Comparison of ENCODE assay signal across 25 cellular contexts in the genomic region with DNA sequence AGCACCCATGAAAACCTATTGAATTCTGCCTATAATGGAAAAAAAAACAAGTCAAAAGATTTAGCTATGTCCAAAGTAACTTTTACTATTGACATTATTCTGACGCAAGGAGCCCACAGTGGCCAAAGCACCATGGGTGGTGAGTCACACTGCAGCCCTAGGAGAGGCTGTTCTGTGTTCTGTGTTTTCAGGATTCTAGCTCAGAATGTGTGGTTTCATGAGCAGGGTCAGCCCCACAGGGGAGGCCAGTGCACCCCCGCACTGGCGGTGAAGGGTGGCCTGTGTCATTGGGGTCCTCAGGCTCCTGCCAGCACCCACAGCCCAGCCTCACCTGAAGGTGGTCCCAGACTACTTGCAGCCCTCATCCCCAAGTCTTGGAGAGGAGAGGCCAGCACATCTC.
"Had no signal": no experiment of that assay in that cellular context is flagged by ENCODE, and none has a peak within 500 bp of the region (broad histone marks: within the 10 kb centered on the region; RNA-seq: fewer than 3 reads in every experiment).

No MANE protein-coding gene starts in this region.

- H3K79me2 ChIP-seq: hepatocyte had no signal

- H3K27ac ChIP-seq: hepatocyte, ovary, prostate gland, right atrium auricular region, tibial artery had no signal

- H3K9me3 ChIP-seq: ovary, prostate gland had no signal

- H3K36me3 ChIP-seq: ovary, prostate gland, right atrium auricular region, tibial artery had no signal

- ATAC-seq: activated CD4-positive, alpha-beta T cell treated with anti-CD3 and anti-CD28 coated beads for 36 hours; activated naive CD4-positive, alpha-beta T cell treated with anti-CD3 and anti-CD28 coated beads, Interleukin-2, amount 50 U/mL, for 72 hours; activated T-helper 17 cell treated with anti-CD3 and anti-CD28 coated beads, Interleukin-2, amount 50 U/mL, for 72 hours; left ventricle myocardium superior; natural killer cell; stimulated activated naive CD8-positive, alpha-beta T cell treated with anti-CD3 and anti-CD28 coated beads, Interleukin-15, Interleukin-2, amounts not matched to agents 100 U/mL and 50 U/mL, for 24 hours had no signal

- H2AFZ ChIP-seq: hepatocyte had no signal

- DNase-seq: activated B cell treated with CpG ODN at 0.5 μM for 24 hours; activated CD4-positive, alpha-beta T cell treated with anti-CD3 and anti-CD28 coated beads for 36 hours; activated CD4-positive, alpha-beta T cell treated with anti-CD3 and anti-CD28 coated beads, Interleukin-2, amount 50 U/mL, for 4 hours; activated CD8-positive, alpha-beta memory T cell treated with anti-CD3 and anti-CD28 coated beads for 24 hours; activated CD8-positive, alpha-beta memory T cell treated with anti-CD3 and anti-CD28 coated beads, Interleukin-2, amount 50 U/mL, for 4 hours; activated T-cell treated with anti-CD3 and anti-CD28 coated beads, Interleukin-2, amount 50 U/mL, for 24 hours; aorta; central memory CD4-positive, alpha-beta T cell; effector memory CD4-positive, alpha-beta T cell; glutamatergic neuron; left ventricle myocardium superior; midbrain; natural killer cell; ovary; stimulated activated CD4-positive, alpha-beta T cell treated with anti-CD3 and anti-CD28 coated beads, Interleukin-4, amount 100 ng/mL, for 24 hours; stimulated activated naive CD8-positive, alpha-beta T cell treated with anti-CD3 and anti-CD28 coated beads, Interleukin-15, Interleukin-2, amounts not matched to agents 100 U/mL and 50 U/mL, for 24 hours; T1000; tibial artery had no signal

- H3K4me1 ChIP-seq: prostate gland, right atrium auricular region, tibial artery had no signal

- H3K4me3 ChIP-seq: hepatocyte, ovary, prostate gland, right atrium auricular region, tibial artery had no signal

- H3K4me2 ChIP-seq: hepatocyte had no signal

- H3K27me3 ChIP-seq: ovary, right atrium auricular region had no signal

- FAIRE-seq: colon, frontal cortex had no signal
